1 cellular context compared by ENCODE assay signal in the genomic region with DNA sequence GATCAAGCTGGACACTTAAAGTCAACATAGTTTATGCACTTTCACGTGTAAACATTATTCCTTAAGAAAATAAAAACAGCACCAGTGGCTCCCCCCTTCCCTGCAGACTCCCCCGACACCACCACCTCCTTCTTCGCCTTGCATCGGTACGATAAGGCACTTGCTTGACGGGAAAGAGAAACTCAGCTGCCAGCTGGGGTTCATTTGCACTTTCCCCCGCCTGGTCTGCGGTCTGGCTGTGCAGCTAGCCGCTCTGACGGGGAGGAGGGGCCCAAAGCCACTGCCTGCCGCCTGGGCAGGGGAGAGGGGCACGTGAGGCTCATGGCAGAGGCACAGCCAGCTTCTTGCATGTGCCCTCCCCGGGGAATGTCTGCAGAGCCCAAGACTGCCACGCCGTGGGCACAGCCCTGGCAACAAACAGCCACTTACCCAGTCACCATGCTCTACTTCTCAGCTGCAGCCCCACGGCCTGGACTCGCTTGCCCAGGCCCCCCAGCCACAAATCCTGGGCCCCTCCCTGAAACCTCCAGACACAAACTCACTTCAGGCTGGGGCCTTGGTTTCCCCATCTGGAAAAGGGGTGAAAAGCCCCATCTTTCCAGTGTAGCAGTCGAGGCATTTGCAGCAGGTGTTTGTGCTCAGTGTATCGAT.
TF ChIP-seq lines count a peak whose summit lies in the region.

No MANE protein-coding gene starts in this region.

TF ChIP-seq in HepG2, 621 proteins besides CTCF, POLR2A, EP300 and RAD21 (continued from another document and continues in another):
- TF ChIP-seq RFXANK (CRISPR knock-in tag; IDR thresholded peaks at IDR 0.05) = peak; percentile 21; the same call in 1 of the 2 replicates
- peak; percentile 75 for TF ChIP-seq ARID5B (CRISPR knock-in tag; IDR thresholded peaks at IDR 0.05)
- TF ChIP-seq PHF20 (CRISPR knock-in tag; IDR thresholded peaks at IDR 0.05) = no peak
- TF ChIP-seq ZNF879 (CRISPR knock-in tag; IDR thresholded peaks at IDR 0.05) = no peak; the same call in 1 of the 2 replicates
- peak; percentile 84; the same call in 1 of the 2 replicates for TF ChIP-seq ZBTB10 (CRISPR knock-in tag; IDR thresholded peaks at IDR 0.05; ENCODE audit: borderline replicate concordance)
- TF ChIP-seq HNF1A (IDR thresholded peaks at IDR 0.05; ENCODE audit: low read depth) = peak; percentile 15; the same call in 1 of the 2 replicates
- peak; percentile 56 for TF ChIP-seq HNF1A (CRISPR knock-in tag; IDR thresholded peaks at IDR 0.05; ENCODE audit: borderline replicate concordance)
- TF ChIP-seq, protein P1, sequence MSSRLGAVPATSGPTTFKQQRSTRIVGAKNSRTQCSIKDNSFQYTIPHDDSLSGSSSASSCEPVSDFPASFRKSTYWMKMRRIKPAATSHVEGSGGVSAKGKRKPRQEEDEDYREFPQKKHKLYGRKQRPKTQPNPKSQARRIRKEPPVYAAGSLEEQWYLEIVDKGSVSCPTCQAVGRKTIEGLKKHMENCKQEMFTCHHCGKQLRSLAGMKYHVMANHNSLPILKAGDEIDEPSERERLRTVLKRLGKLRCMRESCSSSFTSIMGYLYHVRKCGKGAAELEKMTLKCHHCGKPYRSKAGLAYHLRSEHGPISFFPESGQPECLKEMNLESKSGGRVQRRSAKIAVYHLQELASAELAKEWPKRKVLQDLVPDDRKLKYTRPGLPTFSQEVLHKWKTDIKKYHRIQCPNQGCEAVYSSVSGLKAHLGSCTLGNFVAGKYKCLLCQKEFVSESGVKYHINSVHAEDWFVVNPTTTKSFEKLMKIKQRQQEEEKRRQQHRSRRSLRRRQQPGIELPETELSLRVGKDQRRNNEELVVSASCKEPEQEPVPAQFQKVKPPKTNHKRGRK (CRISPR knock-in tag; IDR thresholded peaks at IDR 0.05) = no peak
- no peak for TF ChIP-seq RFX3 (CRISPR knock-in tag; IDR thresholded peaks at IDR 0.05)
- peak; percentile 87; the same call in 1 of the 2 replicates for TF ChIP-seq ZFP82 (CRISPR knock-in tag; IDR thresholded peaks at IDR 0.05; ENCODE audit: borderline replicate concordance)
- no peak for TF ChIP-seq ZNF335 (CRISPR knock-in tag; IDR thresholded peaks at IDR 0.05)
- TF ChIP-seq MZF1 (CRISPR knock-in tag; IDR thresholded peaks at IDR 0.05; ENCODE audit: borderline replicate concordance) = 0 out of 2 replicates have a peak, but pooled peaks have one; percentile 61
- peak; percentile 70 for TF ChIP-seq IKZF4 (CRISPR knock-in tag; IDR thresholded peaks at IDR 0.05; ENCODE audit: borderline replicate concordance, low read depth, not compliant biosample characterization)
- no peak for TF ChIP-seq MLXIP (CRISPR knock-in tag; IDR thresholded peaks at IDR 0.05; ENCODE audit: borderline replicate concordance)
- TF ChIP-seq TMF1 (CRISPR knock-in tag; IDR thresholded peaks at IDR 0.05; ENCODE audit: low read depth) = peak; percentile 79
- TF ChIP-seq XBP1 (CRISPR knock-in tag; IDR thresholded peaks at IDR 0.05) = no peak
- TF ChIP-seq HMG20A (CRISPR knock-in tag; IDR thresholded peaks at IDR 0.05; ENCODE audit: borderline replicate concordance) = 0 out of 2 replicates have a peak, but pooled peaks have one; percentile 32
- TF ChIP-seq ZBTB40 (IDR thresholded peaks at IDR 0.05) = no peak
- 0 out of 2 replicates have a peak, but pooled peaks have one; percentile 29 for TF ChIP-seq ZBTB40 (CRISPR knock-in tag; IDR thresholded peaks at IDR 0.05)
